2 cellular contexts compared by ENCODE assay signal in the genomic region with DNA sequence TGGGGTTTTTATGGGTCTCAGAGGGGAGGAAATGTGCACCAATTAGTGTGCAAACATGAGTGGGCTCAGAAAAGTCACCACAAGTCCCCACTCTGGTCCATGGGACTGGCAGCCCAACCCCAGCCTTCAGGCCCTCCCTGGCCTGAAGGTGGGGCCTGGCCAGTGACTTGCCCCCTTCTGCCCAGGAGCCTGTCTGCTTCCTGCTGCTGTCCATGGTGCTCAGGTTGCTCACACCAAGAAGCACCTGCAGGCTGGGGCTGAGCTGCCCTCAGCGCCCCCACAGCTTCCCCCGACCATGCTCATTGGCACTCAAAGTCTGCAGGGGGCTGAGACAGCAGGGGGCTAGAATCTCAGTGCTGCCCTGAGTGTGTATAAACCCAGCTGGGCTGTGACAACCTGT.
TF ChIP-seq lines count a peak whose summit lies in the region.

No MANE protein-coding gene starts in this region.

TF ChIP-seq in SK-N-SH, 30 proteins besides CTCF, POLR2A, EP300 and RAD21:
- TF ChIP-seq, protein P1, sequence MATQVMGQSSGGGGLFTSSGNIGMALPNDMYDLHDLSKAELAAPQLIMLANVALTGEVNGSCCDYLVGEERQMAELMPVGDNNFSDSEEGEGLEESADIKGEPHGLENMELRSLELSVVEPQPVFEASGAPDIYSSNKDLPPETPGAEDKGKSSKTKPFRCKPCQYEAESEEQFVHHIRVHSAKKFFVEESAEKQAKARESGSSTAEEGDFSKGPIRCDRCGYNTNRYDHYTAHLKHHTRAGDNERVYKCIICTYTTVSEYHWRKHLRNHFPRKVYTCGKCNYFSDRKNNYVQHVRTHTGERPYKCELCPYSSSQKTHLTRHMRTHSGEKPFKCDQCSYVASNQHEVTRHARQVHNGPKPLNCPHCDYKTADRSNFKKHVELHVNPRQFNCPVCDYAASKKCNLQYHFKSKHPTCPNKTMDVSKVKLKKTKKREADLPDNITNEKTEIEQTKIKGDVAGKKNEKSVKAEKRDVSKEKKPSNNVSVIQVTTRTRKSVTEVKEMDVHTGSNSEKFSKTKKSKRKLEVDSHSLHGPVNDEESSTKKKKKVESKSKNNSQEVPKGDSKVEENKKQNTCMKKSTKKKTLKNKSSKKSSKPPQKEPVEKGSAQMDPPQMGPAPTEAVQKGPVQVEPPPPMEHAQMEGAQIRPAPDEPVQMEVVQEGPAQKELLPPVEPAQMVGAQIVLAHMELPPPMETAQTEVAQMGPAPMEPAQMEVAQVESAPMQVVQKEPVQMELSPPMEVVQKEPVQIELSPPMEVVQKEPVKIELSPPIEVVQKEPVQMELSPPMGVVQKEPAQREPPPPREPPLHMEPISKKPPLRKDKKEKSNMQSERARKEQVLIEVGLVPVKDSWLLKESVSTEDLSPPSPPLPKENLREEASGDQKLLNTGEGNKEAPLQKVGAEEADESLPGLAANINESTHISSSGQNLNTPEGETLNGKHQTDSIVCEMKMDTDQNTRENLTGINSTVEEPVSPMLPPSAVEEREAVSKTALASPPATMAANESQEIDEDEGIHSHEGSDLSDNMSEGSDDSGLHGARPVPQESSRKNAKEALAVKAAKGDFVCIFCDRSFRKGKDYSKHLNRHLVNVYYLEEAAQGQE (IDR thresholded peaks at IDR 0.05; ENCODE audit: low read depth, low read length) = peak; percentile 88
- TF ChIP-seq, protein P2, sequence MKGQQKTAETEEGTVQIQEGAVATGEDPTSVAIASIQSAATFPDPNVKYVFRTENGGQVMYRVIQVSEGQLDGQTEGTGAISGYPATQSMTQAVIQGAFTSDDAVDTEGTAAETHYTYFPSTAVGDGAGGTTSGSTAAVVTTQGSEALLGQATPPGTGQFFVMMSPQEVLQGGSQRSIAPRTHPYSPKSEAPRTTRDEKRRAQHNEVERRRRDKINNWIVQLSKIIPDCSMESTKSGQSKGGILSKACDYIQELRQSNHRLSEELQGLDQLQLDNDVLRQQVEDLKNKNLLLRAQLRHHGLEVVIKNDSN (IDR thresholded peaks at IDR 0.05; ENCODE audit: borderline replicate concordance, low read depth) = no peak

TF ChIP-seq in SK-N-SH treated with all-trans-retinoic acid at 6 μM for 48 hours, 23 proteins besides CTCF, POLR2A, EP300 and RAD21 (continued from another document):
- TF ChIP-seq, protein P3, sequence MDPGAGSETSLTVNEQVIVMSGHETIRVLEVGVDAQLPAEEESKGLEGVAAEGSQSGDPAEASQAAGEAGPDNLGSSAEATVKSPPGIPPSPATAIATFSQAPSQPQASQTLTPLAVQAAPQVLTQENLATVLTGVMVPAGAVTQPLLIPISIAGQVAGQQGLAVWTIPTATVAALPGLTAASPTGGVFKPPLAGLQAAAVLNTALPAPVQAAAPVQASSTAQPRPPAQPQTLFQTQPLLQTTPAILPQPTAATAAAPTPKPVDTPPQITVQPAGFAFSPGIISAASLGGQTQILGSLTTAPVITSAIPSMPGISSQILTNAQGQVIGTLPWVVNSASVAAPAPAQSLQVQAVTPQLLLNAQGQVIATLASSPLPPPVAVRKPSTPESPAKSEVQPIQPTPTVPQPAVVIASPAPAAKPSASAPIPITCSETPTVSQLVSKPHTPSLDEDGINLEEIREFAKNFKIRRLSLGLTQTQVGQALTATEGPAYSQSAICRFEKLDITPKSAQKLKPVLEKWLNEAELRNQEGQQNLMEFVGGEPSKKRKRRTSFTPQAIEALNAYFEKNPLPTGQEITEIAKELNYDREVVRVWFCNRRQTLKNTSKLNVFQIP (CRISPR knock-in tag; IDR thresholded peaks at IDR 0.05; ENCODE audit: borderline replicate concordance, low read depth) = no peak
- TF ChIP-seq, protein P4, sequence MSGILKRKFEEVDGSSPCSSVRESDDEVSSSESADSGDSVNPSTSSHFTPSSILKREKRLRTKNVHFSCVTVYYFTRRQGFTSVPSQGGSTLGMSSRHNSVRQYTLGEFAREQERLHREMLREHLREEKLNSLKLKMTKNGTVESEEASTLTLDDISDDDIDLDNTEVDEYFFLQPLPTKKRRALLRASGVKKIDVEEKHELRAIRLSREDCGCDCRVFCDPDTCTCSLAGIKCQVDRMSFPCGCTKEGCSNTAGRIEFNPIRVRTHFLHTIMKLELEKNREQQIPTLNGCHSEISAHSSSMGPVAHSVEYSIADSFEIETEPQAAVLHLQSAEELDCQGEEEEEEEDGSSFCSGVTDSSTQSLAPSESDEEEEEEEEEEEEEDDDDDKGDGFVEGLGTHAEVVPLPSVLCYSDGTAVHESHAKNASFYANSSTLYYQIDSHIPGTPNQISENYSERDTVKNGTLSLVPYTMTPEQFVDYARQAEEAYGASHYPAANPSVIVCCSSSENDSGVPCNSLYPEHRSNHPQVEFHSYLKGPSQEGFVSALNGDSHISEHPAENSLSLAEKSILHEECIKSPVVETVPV (CRISPR knock-in tag; IDR thresholded peaks at IDR 0.05) = no peak
